In genomic region chr3:196712514-196713413, GRCh38 we compare ENCODE assay signal across 8 cellular contexts. TPM values are rescaled to one million over a fixed set of nuclear protein-coding genes. Genes with fewer than 3 reads are reported as not detected.
DNase-seq lines count a peak whose midpoint lies in the region; ATAC-seq and TF ChIP-seq lines count a peak whose summit lies in the region.

No MANE protein-coding gene starts in this region.

- H3K36me3 ChIP-seq in WERI-Rb-1, result no peaks in the 10 kb centered on the region

- H3K27ac ChIP-seq in WERI-Rb-1, result peak overlapping the region; percentile 82

- TF ChIP-seq CTCF in WERI-Rb-1 (IDR thresholded peaks at IDR 0.05; ENCODE audit: low read depth, low read length), result no peak

- peak overlapping the region; percentile 84 for H3K4me3 ChIP-seq in Jurkat, Clone E6-1 (ENCODE audit: low read length)
- H3K4me3 ChIP-seq in WERI-Rb-1 (ENCODE audit: low read depth, low read length), result peak overlapping the region; percentile 80

- no peaks in the 10 kb centered on the region for H3K9me3 ChIP-seq in WERI-Rb-1 (ENCODE audit: severe bottlenecking)

- peak; percentile 45 for ATAC-seq in GM21526 (IDR thresholded peaks at IDR 0.05; ENCODE audit: low FRiP score, unreplicated experiment)

- DNase-seq in DMS153 (lab: John Stamatoyannopoulos, UW), result peak; percentile 39
- peak; percentile 7 for DNase-seq in Jurkat, Clone E6-1 (ENCODE audit: low read depth, low spot score)
- DNase-seq in WERI-Rb-1, result no peak
- peak; percentile 49 for DNase-seq in dedifferentiated amniotic fluid mesenchymal stem cell (ENCODE audit: extremely low spot score)
- peak; percentile 60 to 69 for DNase-seq in lung microvascular endothelial cell (ENCODE audit: low read depth in 2 of 2)
- peak; percentile 56 to 64 for DNase-seq in stimulated activated CD4-positive, alpha-beta T cell treated with anti-CD3 and anti-CD28 coated beads, Interleukin-4, amount 100 ng/mL, for 48 hours (ENCODE audit: low read depth in 2 of 2)
- DNase-seq in NCI-H226, result no peak

- H3K27me3 ChIP-seq in WERI-Rb-1 (ENCODE audit: insufficient read depth, low read depth, severe bottlenecking), result no peaks in the 10 kb centered on the region

RNA-seq across cellular contexts. Expression of gene PIGX, which starts 0.6 kb away (rescaled TPM):
- polyA plus RNA-seq in Jurkat, Clone E6-1 (2012; ENCODE audit: insufficient read depth, insufficient read length), result 49.4 TPM
- total RNA-seq in lung microvascular endothelial cell, result 17.9 and 24.6 TPM in 2 replicates

RNA-seq across cellular contexts. Expression of gene CEP19, which starts 0.7 kb away (rescaled TPM):
- 3.8 TPM for polyA plus RNA-seq in Jurkat, Clone E6-1 (2012; ENCODE audit: insufficient read depth, insufficient read length)
- total RNA-seq in lung microvascular endothelial cell, result 3.7 and 5.6 TPM in 2 replicates

RNA-seq across cellular contexts. Expression of gene PAK2, which starts 26.9 kb away (rescaled TPM):
- polyA plus RNA-seq in Jurkat, Clone E6-1 (2012; ENCODE audit: insufficient read depth, insufficient read length), result 98.7 TPM
- 47.9 and 55.6 TPM in 2 replicates for total RNA-seq in lung microvascular endothelial cell

Comparison
In these comparisons a context has a peak if more than half of its experiments do, and no peak if none do; other contexts are left out.
1. DNase-seq: peak in DMS153 (single experiment), Jurkat, Clone E6-1 (single experiment), dedifferentiated amniotic fluid mesenchymal stem cell (single experiment), lung microvascular endothelial cell (2 of 2) and stimulated activated CD4-positive, alpha-beta T cell treated with anti-CD3 and anti-CD28 coated beads, Interleukin-4, amount 100 ng/mL, for 48 hours (2 of 2); none in WERI-Rb-1 (single experiment) and NCI-H226 (single experiment).